29 cellular contexts compared by ENCODE assay signal in genomic region chr13:66937423-66937822, GRCh38.
"Had no signal": no experiment of that assay in that cellular context is flagged by ENCODE, and none has a peak within 500 bp of the region (broad histone marks: within the 10 kb centered on the region; RNA-seq: fewer than 3 reads in every experiment).

No MANE protein-coding gene starts in this region.

- H3K4me3 ChIP-seq: neural progenitor cell, ovary, psoas muscle, right lobe of liver, sigmoid colon, suprapubic skin, testis, tibial artery, transverse colon, upper lobe of right lung, uterus had no signal

- H3K27me3 ChIP-seq: neural progenitor cell, ovary, right lobe of liver, sigmoid colon, suprapubic skin, testis, tibial artery, transverse colon, upper lobe of right lung, uterus had no signal

- DNase-seq: natural killer cell; occipital lobe; ovary; posterior cingulate gyrus; psoas muscle; right cardiac atrium; right lobe of liver; sigmoid colon; small intestine; stimulated activated CD4-positive, alpha-beta T cell treated with anti-CD3 and anti-CD28 coated beads, Interleukin-15, amount 100 ng/mL, for 24 hours; stimulated activated CD4-positive, alpha-beta T cell treated with anti-CD3 and anti-CD28 coated beads, Interleukin-2, amount 100 ng/mL, for 24 hours; stimulated activated CD4-positive, alpha-beta T cell treated with anti-CD3 and anti-CD28 coated beads, Interleukin-2, amount 100 ng/mL, for 48 hours; stimulated activated CD4-positive, alpha-beta T cell treated with anti-CD3 and anti-CD28 coated beads, Interleukin-4, amount 100 ng/mL, for 24 hours; stimulated activated naive B cell treated with anti-CD40 and anti-IgM and Interleukin-4, amounts not matched to agents 10 μg/mL and 1 μg/mL and 100 μg/mL, for 72 hours; stimulated activated naive CD4-positive, alpha-beta T cell treated with Interleukin-2 at 50 U/mL for 16 hours; substantia nigra; testis; tibial artery; transverse colon; upper lobe of right lung; uterus had no signal

- FAIRE-seq: small intestine had no signal

- H3K27ac Mint-ChIP-seq: natural killer cell; nephron; neural progenitor cell; progenitor cell of endocrine pancreas; stimulated activated effector memory CD8-positive, alpha-beta T cell treated with anti-CD3 and anti-CD28 coated beads, Interleukin-12 subunit alpha, Interleukin-12 subunit beta, amount 100 ng/mL, for 72 hours; stimulated activated naive B cell treated with anti-CD40 and anti-IgM and Interleukin-4, amounts not matched to agents 10 μg/mL and 1 μg/mL and 100 μg/mL, for 72 hours; stimulated activated naive CD8-positive, alpha-beta T cell treated with anti-CD3 and anti-CD28 coated beads, Interleukin-15, Interleukin-2, amounts not matched to agents 100 ng/mL and 50 ng/mL, for 24 hours; type B pancreatic cell had no signal

- H3K79me2 ChIP-seq: parathyroid adenoma had no signal

- H3K36me3 ChIP-seq: neural progenitor cell, ovary, right lobe of liver, sigmoid colon, suprapubic skin, tibial artery, transverse colon, upper lobe of right lung, uterus had no signal

- H3K4me1 ChIP-seq: neural progenitor cell, parathyroid adenoma, psoas muscle, right lobe of liver, suprapubic skin, testis, tibial artery, transverse colon, upper lobe of right lung, uterus had no signal

- H3K4me2 ChIP-seq: neural progenitor cell had no signal

- H3K36me3 Mint-ChIP-seq: natural killer cell; neural progenitor cell; stimulated activated effector memory CD8-positive, alpha-beta T cell treated with anti-CD3 and anti-CD28 coated beads, Interleukin-12 subunit alpha, Interleukin-12 subunit beta, amount 100 ng/mL, for 72 hours; stimulated activated naive B cell treated with anti-CD40 and anti-IgM and Interleukin-4, amounts not matched to agents 10 μg/mL and 1 μg/mL and 100 μg/mL, for 72 hours; type B pancreatic cell had no signal

- H3K27ac ChIP-seq: neural progenitor cell, ovary, parathyroid adenoma, psoas muscle, right lobe of liver, sigmoid colon, suprapubic skin, testis, tibial artery, transverse colon, upper lobe of right lung, uterus had no signal

- H3K9me3 Mint-ChIP-seq: neural progenitor cell; stimulated activated naive B cell treated with anti-CD40 and anti-IgM and Interleukin-4, amounts not matched to agents 10 μg/mL and 1 μg/mL and 100 μg/mL, for 72 hours; type B pancreatic cell had no signal

- H3K9me3 ChIP-seq: ovary, psoas muscle, right lobe of liver, sigmoid colon, suprapubic skin, testis, tibial artery, transverse colon, upper lobe of right lung, uterus had no signal

- H3K27me3 Mint-ChIP-seq: progenitor cell of endocrine pancreas; stimulated activated naive B cell treated with anti-CD40 and anti-IgM and Interleukin-4, amounts not matched to agents 10 μg/mL and 1 μg/mL and 100 μg/mL, for 72 hours; stimulated activated naive CD8-positive, alpha-beta T cell treated with anti-CD3 and anti-CD28 coated beads, Interleukin-15, Interleukin-2, amounts not matched to agents 100 ng/mL and 50 ng/mL, for 24 hours; type B pancreatic cell had no signal

- H3K4me3 Mint-ChIP-seq: natural killer cell; nephron; neural progenitor cell; stimulated activated effector memory CD8-positive, alpha-beta T cell treated with anti-CD3 and anti-CD28 coated beads, Interleukin-12 subunit alpha, Interleukin-12 subunit beta, amount 100 ng/mL, for 72 hours; stimulated activated naive B cell treated with anti-CD40 and anti-IgM and Interleukin-4, amounts not matched to agents 10 μg/mL and 1 μg/mL and 100 μg/mL, for 72 hours; stimulated activated naive CD8-positive, alpha-beta T cell treated with anti-CD3 and anti-CD28 coated beads, Interleukin-15, Interleukin-2, amounts not matched to agents 100 ng/mL and 50 ng/mL, for 24 hours; type B pancreatic cell had no signal

- H2AFZ ChIP-seq: neural progenitor cell, parathyroid adenoma had no signal

- H3K4me1 Mint-ChIP-seq: natural killer cell; nephron; neural progenitor cell; stimulated activated effector memory CD8-positive, alpha-beta T cell treated with anti-CD3 and anti-CD28 coated beads, Interleukin-12 subunit alpha, Interleukin-12 subunit beta, amount 100 ng/mL, for 72 hours had no signal

- ATAC-seq: natural killer cell; psoas muscle; right cardiac atrium; right lobe of liver; stimulated activated effector memory CD8-positive, alpha-beta T cell treated with anti-CD3 and anti-CD28 coated beads, Interleukin-12 subunit alpha, Interleukin-12 subunit beta, amount 100 ng/mL, for 72 hours; stimulated activated naive B cell treated with anti-CD40 and anti-IgM and Interleukin-4, amounts not matched to agents 10 μg/mL and 1 μg/mL and 100 μg/mL, for 72 hours; upper lobe of right lung had no signal

- H3K9ac ChIP-seq: neural progenitor cell, parathyroid adenoma had no signal
